Comparison of ENCODE assay signal across 1 cellular context in genomic region chr13:31161583-31162150, GRCh38.
A peak's percentile ranks its signal among the peaks of the same experiment; 100 is the strongest.
TF ChIP-seq lines count a peak whose summit lies in the region.

HSPH1 (minus strand) TSS chr13:31161904; CDS start chr13:31161582, 322 bp downstream.

TF ChIP-seq in HepG2, 621 proteins besides CTCF, POLR2A, EP300 and RAD21 (continued from another document):
- 0 out of 2 replicates have a peak, but pooled peaks have one; percentile 25 for TF ChIP-seq MAZ (IDR thresholded peaks at IDR 0.05; ENCODE audit: borderline replicate concordance, low read depth, low read length)
- TF ChIP-seq MAZ (CRISPR knock-in tag; IDR thresholded peaks at IDR 0.05; ENCODE audit: low read depth) = peak; percentile 57
- TF ChIP-seq SIN3A (IDR thresholded peaks at IDR 0.05; ENCODE audit: borderline replicate concordance, low read depth, low read length) = peak; percentile 93
- no peak for TF ChIP-seq HNRNPL (IDR thresholded peaks at IDR 0.05; ENCODE audit: low read depth, low read length)
- 0 out of 2 replicates have a peak, but pooled peaks have one; percentile 30 for TF ChIP-seq ZNF367 (CRISPR knock-in tag; IDR thresholded peaks at IDR 0.05; ENCODE audit: borderline replicate concordance)
- peak; percentile 96 for TF ChIP-seq KDM5B (CRISPR knock-in tag; IDR thresholded peaks at IDR 0.05; ENCODE audit: borderline replicate concordance)
- no peak for TF ChIP-seq ZNF292 (CRISPR knock-in tag; IDR thresholded peaks at IDR 0.05; ENCODE audit: borderline replicate concordance, low read depth)
- TF ChIP-seq ZSCAN25 (CRISPR knock-in tag; IDR thresholded peaks at IDR 0.05) = no peak
- TF ChIP-seq THAP7 (CRISPR knock-in tag; IDR thresholded peaks at IDR 0.05) = no peak
- TF ChIP-seq ZNF282 (IDR thresholded peaks at IDR 0.05; ENCODE audit: partially characterized antibody) = no peak
- no peak for TF ChIP-seq TBL1XR1 (IDR thresholded peaks at IDR 0.05; ENCODE audit: borderline replicate concordance, low read length, partially characterized antibody)
- TF ChIP-seq ZNF607 (CRISPR knock-in tag; IDR thresholded peaks at IDR 0.05; ENCODE audit: borderline replicate concordance) = peak; percentile 82; the same call in 1 of the 2 replicates
- TF ChIP-seq ZNF556 (CRISPR knock-in tag; IDR thresholded peaks at IDR 0.05; ENCODE audit: borderline replicate concordance) = no peak
- TF ChIP-seq ZNF557 (CRISPR knock-in tag; IDR thresholded peaks at IDR 0.05) = 0 out of 2 replicates have a peak, but pooled peaks have one; percentile 67
- no peak for TF ChIP-seq ZNF225 (CRISPR knock-in tag; IDR thresholded peaks at IDR 0.05)
- TF ChIP-seq ERF (CRISPR knock-in tag; IDR thresholded peaks at IDR 0.05) = no peak; the same call in 1 of the 2 replicates
- TF ChIP-seq PAXIP1 (CRISPR knock-in tag; conservative IDR thresholded peaks at IDR 0.05) = peak; percentile 19
- no peak for TF ChIP-seq ATM (IDR thresholded peaks at IDR 0.05; ENCODE audit: borderline replicate concordance)
- TF ChIP-seq SMAD1 (CRISPR knock-in tag; IDR thresholded peaks at IDR 0.05; ENCODE audit: borderline replicate concordance, low read depth) = no peak
- peak; percentile 79 for TF ChIP-seq ZFX (CRISPR knock-in tag; IDR thresholded peaks at IDR 0.05; ENCODE audit: low read depth)
- TF ChIP-seq SOX13 (IDR thresholded peaks at IDR 0.05) = no peak
- no peak for TF ChIP-seq SOX13 (CRISPR knock-in tag; conservative IDR thresholded peaks at IDR 0.05 in 1 of 2, IDR thresholded peaks at IDR 0.05 in 1 of 2)
- no peak for TF ChIP-seq E2F5 (CRISPR knock-in tag; conservative IDR thresholded peaks at IDR 0.05)
- TF ChIP-seq ZNF83 (CRISPR knock-in tag; IDR thresholded peaks at IDR 0.05; ENCODE audit: borderline replicate concordance) = no peak; the same call in 1 of the 2 replicates
- TF ChIP-seq ZNF350 (CRISPR knock-in tag; IDR thresholded peaks at IDR 0.05; ENCODE audit: borderline replicate concordance, low read depth) = peak; percentile 81; the same call in 1 of the 2 replicates
- peak; percentile 97 for TF ChIP-seq SAP130 (CRISPR knock-in tag; IDR thresholded peaks at IDR 0.05; ENCODE audit: low read depth)
- TF ChIP-seq KLF13 (CRISPR knock-in tag; IDR thresholded peaks at IDR 0.05) = no peak
- no peak for TF ChIP-seq ZNF230 (CRISPR knock-in tag; IDR thresholded peaks at IDR 0.05)
- TF ChIP-seq PCBP1 (IDR thresholded peaks at IDR 0.05; ENCODE audit: borderline replicate concordance, low read depth, low read length) = 0 out of 2 replicates have a peak, but pooled peaks have one; percentile 59
- no peak for TF ChIP-seq CHD2 (IDR thresholded peaks at IDR 0.05; ENCODE audit: low read depth, low read length)
- no peak for TF ChIP-seq JUN (CRISPR knock-in tag; IDR thresholded peaks at IDR 0.05)
- TF ChIP-seq ZNF766 (CRISPR knock-in tag; IDR thresholded peaks at IDR 0.05; ENCODE audit: borderline replicate concordance) = no peak
- peak; percentile 60; the same call in 1 of the 2 replicates for TF ChIP-seq ZNF232 (CRISPR knock-in tag; IDR thresholded peaks at IDR 0.05; ENCODE audit: borderline replicate concordance)
- TF ChIP-seq ZNF501 (CRISPR knock-in tag; IDR thresholded peaks at IDR 0.05) = no peak
- TF ChIP-seq HOXA5 (CRISPR knock-in tag; IDR thresholded peaks at IDR 0.05) = peak; percentile 79; the same call in 1 of the 2 replicates
